ENCODE assay signal across 17 cellular contexts in the genomic region with DNA sequence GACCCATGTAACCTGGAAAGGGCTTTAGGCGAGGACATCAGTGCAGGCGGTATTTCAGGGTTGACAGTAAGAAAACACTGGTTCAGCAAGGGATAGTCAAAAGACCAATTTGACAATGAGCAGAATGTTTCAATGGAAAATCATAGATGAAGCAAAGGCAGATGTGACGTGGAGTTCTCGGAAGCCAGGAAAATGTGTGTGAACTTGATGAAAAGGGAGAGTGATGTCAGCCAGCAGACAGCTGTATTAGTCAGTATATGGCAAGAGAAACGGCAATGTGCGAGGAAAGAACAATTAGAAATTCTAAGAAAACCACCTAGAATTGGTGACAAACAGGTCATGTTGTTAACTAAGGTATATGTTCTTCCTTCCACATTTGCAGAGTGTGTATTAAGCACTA.
"Had no signal": no experiment of that assay in that cellular context is flagged by ENCODE, and none has a peak within 500 bp of the region (broad histone marks: within the 10 kb centered on the region; RNA-seq: fewer than 3 reads in every experiment).

No MANE protein-coding gene starts in this region.

- H3K27me3 ChIP-seq: foreskin keratinocyte, neutrophil, sigmoid colon had no signal

- DNase-seq: cortex of kidney; dorsolateral prefrontal cortex; effector CD8-positive, alpha-beta T cell; foreskin keratinocyte; immature natural killer cell; naive thymus-derived CD4-positive, alpha-beta T cell; nephron progenitor cell; psoas muscle; retina; sigmoid colon; stimulated activated CD4-positive, alpha-beta T cell treated with anti-CD3 and anti-CD28 coated beads, Interleukin-2, amount 100 ng/mL, for 24 hours; stimulated activated CD4-positive, alpha-beta T cell treated with anti-CD3 and anti-CD28 coated beads, Interleukin-4, amount 100 ng/mL, for 4 hours; stimulated activated naive B cell treated with anti-CD40 and anti-IgM and Interleukin-4, amounts not matched to agents 10 μg/mL and 1 μg/mL and 100 μg/mL, for 72 hours; stimulated activated naive CD8-positive, alpha-beta T cell treated with anti-CD3 and anti-CD28 coated beads, Interleukin-15, amount 100 ng/mL, for 72 hours; substantia nigra had no signal

- H3K36me3 ChIP-seq: neutrophil, sigmoid colon had no signal

- H3K9me3 ChIP-seq: neutrophil, psoas muscle, sigmoid colon had no signal

- H3K4me3 ChIP-seq: dorsolateral prefrontal cortex, psoas muscle, sigmoid colon, skin epidermis had no signal

- H3K27ac ChIP-seq: dorsolateral prefrontal cortex, foreskin keratinocyte, neutrophil, psoas muscle, sigmoid colon, skin epidermis had no signal

- ATAC-seq: foreskin keratinocyte; naive thymus-derived CD4-positive, alpha-beta T cell; psoas muscle; stimulated activated naive B cell treated with anti-CD40 and anti-IgM and Interleukin-4, amounts not matched to agents 10 μg/mL and 1 μg/mL and 100 μg/mL, for 72 hours; stimulated activated naive CD8-positive, alpha-beta T cell treated with anti-CD3 and anti-CD28 coated beads, Interleukin-15, amount 100 ng/mL, for 72 hours had no signal

- H3K4me1 ChIP-seq: foreskin keratinocyte, psoas muscle, sigmoid colon had no signal
